1 cellular context compared by ENCODE assay signal in the genomic region with DNA sequence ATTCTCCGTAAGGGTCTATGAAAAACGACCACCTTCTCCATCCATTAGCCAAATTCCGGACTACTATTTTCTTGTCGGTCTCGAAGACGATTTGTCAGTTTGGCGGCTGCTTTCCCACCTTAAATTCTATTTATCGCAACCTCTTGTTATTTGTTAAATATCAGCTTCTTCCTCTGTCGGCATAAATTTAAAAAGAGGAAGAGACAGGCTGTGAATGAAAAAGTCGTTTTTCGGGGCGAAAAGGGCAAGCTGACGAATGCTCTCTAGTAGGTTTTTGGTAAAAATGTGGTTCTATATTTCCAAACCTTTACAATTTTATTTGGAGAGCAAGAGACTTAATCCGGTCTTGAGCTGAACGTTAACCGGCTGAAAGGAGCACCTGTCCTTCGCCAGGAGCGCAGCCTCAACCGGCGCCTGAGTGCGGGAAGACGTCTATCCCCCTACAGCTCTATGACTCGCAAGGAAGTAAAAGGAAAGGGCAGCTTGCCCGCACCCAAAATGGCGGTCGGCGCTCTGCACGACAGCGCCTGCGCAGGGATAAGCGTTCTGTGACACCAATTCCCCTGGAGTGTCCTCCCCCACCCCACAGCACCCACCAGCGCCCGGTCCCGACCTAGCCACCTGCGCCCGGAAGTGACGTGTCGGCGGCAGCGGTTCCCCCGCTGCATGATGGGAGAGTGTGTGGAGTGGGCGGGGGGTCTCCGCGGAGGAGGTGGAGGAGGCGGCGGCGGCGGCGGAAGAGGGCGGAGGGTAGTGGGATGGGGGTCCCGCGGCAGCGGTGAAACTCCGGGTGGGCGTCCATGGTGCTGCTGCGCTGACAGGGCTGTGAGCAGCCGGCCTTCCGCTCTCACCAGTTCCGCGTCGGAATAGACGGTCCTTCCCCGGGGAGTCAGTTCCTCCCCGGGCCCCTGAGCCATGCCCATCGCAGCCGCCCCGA.
TF ChIP-seq lines count a peak whose summit lies in the region.

A gene with protein sequence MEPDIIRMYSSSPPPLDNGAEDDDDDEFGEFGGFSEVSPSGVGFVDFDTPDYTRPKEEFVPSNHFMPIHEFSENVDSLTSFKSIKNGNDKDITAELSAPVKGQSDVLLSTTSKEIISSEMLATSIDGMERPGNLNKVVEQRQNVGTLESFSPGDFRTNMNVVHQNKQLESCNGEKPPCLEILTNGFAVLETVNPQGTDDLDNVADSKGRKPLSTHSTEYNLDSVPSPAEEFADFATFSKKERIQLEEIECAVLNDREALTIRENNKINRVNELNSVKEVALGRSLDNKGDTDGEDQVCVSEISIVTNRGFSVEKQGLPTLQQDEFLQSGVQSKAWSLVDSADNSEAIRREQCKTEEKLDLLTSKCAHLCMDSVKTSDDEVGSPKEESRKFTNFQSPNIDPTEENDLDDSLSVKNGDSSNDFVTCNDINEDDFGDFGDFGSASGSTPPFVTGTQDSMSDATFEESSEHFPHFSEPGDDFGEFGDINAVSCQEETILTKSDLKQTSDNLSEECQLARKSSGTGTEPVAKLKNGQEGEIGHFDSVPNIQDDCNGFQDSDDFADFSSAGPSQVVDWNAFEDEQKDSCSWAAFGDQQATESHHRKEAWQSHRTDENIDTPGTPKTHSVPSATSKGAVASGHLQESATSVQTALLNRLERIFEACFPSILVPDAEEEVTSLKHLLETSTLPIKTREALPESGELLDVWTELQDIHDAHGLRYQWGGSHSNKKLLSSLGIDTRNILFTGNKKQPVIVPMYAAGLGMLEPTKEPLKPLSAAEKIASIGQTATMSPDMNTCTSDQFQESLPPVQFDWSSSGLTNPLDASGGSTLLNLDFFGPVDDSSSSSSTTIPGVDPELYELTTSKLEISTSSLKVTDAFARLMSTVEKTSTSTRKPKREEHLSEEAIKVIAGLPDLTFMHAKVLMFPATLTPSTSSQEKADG (plus strand): TSS at position 662 of the 937 bp plus-strand sequence. CDS start 27,147 bp downstream, outside the sequence.

TF ChIP-seq in HEK293, 187 proteins besides CTCF, POLR2A, EP300 and RAD21 (continued from another document and continues in another):
- TF ChIP-seq ZNF501 (tag by site-specific recombination; IDR thresholded peaks at IDR 0.05) (peak; percentile 68), ZBTB21 (tag by site-specific recombination; IDR thresholded peaks at IDR 0.05) (0 out of 2 replicates have a peak, but pooled peaks have one; percentile 34), ZNF324 (tag by site-specific recombination; IDR thresholded peaks at IDR 0.05) (no peak), ZBTB17 (tag by site-specific recombination; IDR thresholded peaks at IDR 0.05) (peak; percentile 76), KLF16 (tag by site-specific recombination; IDR thresholded peaks at IDR 0.05) (peak; percentile 83), FEZF1 (tag by site-specific recombination; IDR thresholded peaks at IDR 0.05) (no peak), GLIS2 (tag by site-specific recombination; IDR thresholded peaks at IDR 0.05) (peak; percentile 95), REPIN1 (tag by site-specific recombination; IDR thresholded peaks at IDR 0.05; ENCODE audit: low read depth) (no peak), ZNF174 (tag by site-specific recombination; IDR thresholded peaks at IDR 0.05) (no peak), TCF7L2 (IDR thresholded peaks at IDR 0.05; ENCODE audit: borderline replicate concordance, low read depth, low read length) (no peak), ZNF16 (tag by site-specific recombination; IDR thresholded peaks at IDR 0.05; ENCODE audit: low read depth) (no peak), GLI4 (tag by site-specific recombination; IDR thresholded peaks at IDR 0.05) (no peak), ZNF785 (tag by site-specific recombination; IDR thresholded peaks at IDR 0.05) (no peak), ZNF341 (tag by site-specific recombination; IDR thresholded peaks at IDR 0.05; ENCODE audit: low read depth) (peak; percentile 25; the same call in 1 of the 2 replicates), ZNF239 (tag by site-specific recombination; IDR thresholded peaks at IDR 0.05) (no peak), ZNF426 (tag by site-specific recombination; IDR thresholded peaks at IDR 0.05) (no peak), ZBTB48 (tag by site-specific recombination; IDR thresholded peaks at IDR 0.05) (no peak), KLF9 (tag by site-specific recombination; IDR thresholded peaks at IDR 0.05; ENCODE audit: low read depth) (peak; percentile 73; the same call in 1 of the 2 replicates)
- TF ChIP-seq, protein P1, sequence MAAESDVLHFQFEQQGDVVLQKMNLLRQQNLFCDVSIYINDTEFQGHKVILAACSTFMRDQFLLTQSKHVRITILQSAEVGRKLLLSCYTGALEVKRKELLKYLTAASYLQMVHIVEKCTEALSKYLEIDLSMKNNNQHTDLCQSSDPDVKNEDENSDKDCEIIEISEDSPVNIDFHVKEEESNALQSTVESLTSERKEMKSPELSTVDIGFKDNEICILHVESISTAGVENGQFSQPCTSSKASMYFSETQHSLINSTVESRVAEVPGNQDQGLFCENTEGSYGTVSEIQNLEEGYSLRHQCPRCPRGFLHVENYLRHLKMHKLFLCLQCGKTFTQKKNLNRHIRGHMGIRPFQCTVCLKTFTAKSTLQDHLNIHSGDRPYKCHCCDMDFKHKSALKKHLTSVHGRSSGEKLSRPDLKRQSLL (tag by site-specific recombination; IDR thresholded peaks at IDR 0.05), result peak; percentile 91
- TF ChIP-seq, protein P2, sequence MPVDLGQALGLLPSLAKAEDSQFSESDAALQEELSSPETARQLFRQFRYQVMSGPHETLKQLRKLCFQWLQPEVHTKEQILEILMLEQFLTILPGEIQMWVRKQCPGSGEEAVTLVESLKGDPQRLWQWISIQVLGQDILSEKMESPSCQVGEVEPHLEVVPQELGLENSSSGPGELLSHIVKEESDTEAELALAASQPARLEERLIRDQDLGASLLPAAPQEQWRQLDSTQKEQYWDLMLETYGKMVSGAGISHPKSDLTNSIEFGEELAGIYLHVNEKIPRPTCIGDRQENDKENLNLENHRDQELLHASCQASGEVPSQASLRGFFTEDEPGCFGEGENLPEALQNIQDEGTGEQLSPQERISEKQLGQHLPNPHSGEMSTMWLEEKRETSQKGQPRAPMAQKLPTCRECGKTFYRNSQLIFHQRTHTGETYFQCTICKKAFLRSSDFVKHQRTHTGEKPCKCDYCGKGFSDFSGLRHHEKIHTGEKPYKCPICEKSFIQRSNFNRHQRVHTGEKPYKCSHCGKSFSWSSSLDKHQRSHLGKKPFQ (tag by site-specific recombination; IDR thresholded peaks at IDR 0.05), result no peak
- TF ChIP-seq, protein P3, sequence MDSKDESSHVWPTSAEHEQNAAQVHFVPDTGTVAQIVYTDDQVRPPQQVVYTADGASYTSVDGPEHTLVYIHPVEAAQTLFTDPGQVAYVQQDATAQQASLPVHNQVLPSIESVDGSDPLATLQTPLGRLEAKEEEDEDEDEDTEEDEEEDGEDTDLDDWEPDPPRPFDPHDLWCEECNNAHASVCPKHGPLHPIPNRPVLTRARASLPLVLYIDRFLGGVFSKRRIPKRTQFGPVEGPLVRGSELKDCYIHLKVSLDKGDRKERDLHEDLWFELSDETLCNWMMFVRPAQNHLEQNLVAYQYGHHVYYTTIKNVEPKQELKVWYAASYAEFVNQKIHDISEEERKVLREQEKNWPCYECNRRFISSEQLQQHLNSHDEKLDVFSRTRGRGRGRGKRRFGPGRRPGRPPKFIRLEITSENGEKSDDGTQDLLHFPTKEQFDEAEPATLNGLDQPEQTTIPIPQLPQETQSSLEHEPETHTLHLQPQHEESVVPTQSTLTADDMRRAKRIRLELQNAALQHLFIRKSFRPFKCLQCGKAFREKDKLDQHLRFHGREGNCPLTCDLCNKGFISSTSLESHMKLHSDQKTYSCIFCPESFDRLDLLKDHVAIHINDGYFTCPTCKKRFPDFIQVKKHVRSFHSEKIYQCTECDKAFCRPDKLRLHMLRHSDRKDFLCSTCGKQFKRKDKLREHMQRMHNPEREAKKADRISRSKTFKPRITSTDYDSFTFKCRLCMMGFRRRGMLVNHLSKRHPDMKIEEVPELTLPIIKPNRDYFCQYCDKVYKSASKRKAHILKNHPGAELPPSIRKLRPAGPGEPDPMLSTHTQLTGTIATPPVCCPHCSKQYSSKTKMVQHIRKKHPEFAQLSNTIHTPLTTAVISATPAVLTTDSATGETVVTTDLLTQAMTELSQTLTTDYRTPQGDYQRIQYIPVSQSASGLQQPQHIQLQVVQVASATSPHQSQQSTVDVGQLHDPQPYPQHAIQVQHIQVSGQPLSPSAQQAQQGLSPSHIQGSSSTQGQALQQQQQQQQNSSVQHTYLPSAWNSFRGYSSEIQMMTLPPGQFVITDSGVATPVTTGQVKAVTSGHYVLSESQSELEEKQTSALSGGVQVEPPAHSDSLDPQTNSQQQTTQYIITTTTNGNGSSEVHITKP (tag by site-specific recombination; IDR thresholded peaks at IDR 0.05), result no peak
- TF ChIP-seq, protein P4, sequence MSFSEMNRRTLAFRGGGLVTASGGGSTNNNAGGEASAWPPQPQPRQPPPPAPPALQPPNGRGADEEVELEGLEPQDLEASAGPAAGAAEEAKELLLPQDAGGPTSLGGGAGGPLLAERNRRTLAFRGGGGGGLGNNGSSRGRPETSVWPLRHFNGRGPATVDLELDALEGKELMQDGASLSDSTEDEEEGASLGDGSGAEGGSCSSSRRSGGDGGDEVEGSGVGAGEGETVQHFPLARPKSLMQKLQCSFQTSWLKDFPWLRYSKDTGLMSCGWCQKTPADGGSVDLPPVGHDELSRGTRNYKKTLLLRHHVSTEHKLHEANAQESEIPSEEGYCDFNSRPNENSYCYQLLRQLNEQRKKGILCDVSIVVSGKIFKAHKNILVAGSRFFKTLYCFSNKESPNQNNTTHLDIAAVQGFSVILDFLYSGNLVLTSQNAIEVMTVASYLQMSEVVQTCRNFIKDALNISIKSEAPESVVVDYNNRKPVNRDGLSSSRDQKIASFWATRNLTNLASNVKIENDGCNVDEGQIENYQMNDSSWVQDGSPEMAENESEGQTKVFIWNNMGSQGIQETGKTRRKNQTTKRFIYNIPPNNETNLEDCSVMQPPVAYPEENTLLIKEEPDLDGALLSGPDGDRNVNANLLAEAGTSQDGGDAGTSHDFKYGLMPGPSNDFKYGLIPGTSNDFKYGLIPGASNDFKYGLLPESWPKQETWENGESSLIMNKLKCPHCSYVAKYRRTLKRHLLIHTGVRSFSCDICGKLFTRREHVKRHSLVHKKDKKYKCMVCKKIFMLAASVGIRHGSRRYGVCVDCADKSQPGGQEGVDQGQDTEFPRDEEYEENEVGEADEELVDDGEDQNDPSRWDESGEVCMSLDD (tag by site-specific recombination; IDR thresholded peaks at IDR 0.05), result 0 out of 2 replicates have a peak, but pooled peaks have one; percentile 29
- TF ChIP-seq, protein P5, sequence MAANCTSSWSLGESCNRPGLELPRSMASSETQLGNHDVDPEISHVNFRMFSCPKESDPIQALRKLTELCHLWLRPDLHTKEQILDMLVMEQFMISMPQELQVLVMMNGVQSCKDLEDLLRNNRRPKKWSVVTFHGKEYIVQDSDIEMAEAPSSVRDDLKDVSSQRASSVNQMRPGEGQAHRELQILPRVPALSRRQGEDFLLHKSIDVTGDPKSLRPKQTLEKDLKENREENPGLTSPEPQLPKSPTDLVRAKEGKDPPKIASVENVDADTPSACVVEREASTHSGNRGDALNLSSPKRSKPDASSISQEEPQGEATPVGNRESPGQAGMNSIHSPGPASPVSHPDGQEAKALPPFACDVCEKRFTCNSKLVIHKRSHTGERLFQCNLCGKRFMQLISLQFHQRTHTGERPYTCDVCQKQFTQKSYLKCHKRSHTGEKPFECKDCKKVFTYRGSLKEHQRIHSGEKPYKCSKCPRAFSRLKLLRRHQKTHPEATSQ (tag by site-specific recombination; IDR thresholded peaks at IDR 0.05), result no peak
- TF ChIP-seq, protein P6, sequence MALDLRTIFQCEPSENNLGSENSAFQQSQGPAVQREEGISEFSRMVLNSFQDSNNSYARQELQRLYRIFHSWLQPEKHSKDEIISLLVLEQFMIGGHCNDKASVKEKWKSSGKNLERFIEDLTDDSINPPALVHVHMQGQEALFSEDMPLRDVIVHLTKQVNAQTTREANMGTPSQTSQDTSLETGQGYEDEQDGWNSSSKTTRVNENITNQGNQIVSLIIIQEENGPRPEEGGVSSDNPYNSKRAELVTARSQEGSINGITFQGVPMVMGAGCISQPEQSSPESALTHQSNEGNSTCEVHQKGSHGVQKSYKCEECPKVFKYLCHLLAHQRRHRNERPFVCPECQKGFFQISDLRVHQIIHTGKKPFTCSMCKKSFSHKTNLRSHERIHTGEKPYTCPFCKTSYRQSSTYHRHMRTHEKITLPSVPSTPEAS (tag by site-specific recombination; IDR thresholded peaks at IDR 0.05), result no peak
- TF ChIP-seq, protein P7, sequence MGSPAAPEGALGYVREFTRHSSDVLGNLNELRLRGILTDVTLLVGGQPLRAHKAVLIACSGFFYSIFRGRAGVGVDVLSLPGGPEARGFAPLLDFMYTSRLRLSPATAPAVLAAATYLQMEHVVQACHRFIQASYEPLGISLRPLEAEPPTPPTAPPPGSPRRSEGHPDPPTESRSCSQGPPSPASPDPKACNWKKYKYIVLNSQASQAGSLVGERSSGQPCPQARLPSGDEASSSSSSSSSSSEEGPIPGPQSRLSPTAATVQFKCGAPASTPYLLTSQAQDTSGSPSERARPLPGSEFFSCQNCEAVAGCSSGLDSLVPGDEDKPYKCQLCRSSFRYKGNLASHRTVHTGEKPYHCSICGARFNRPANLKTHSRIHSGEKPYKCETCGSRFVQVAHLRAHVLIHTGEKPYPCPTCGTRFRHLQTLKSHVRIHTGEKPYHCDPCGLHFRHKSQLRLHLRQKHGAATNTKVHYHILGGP (tag by site-specific recombination; IDR thresholded peaks at IDR 0.05), result no peak
- TF ChIP-seq, protein P8, sequence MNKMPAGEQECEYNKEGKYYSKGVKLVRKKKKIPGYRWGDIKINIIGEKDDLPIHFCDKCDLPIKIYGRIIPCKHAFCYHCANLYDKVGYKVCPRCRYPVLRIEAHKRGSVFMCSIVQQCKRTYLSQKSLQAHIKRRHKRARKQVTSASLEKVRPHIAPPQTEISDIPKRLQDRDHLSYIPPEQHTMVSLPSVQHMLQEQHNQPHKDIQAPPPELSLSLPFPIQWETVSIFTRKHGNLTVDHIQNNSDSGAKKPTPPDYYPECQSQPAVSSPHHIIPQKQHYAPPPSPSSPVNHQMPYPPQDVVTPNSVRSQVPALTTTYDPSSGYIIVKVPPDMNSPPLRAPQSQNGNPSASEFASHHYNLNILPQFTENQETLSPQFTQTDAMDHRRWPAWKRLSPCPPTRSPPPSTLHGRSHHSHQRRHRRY (tag by site-specific recombination; IDR thresholded peaks at IDR 0.05), result no peak
- TF ChIP-seq, protein P9, sequence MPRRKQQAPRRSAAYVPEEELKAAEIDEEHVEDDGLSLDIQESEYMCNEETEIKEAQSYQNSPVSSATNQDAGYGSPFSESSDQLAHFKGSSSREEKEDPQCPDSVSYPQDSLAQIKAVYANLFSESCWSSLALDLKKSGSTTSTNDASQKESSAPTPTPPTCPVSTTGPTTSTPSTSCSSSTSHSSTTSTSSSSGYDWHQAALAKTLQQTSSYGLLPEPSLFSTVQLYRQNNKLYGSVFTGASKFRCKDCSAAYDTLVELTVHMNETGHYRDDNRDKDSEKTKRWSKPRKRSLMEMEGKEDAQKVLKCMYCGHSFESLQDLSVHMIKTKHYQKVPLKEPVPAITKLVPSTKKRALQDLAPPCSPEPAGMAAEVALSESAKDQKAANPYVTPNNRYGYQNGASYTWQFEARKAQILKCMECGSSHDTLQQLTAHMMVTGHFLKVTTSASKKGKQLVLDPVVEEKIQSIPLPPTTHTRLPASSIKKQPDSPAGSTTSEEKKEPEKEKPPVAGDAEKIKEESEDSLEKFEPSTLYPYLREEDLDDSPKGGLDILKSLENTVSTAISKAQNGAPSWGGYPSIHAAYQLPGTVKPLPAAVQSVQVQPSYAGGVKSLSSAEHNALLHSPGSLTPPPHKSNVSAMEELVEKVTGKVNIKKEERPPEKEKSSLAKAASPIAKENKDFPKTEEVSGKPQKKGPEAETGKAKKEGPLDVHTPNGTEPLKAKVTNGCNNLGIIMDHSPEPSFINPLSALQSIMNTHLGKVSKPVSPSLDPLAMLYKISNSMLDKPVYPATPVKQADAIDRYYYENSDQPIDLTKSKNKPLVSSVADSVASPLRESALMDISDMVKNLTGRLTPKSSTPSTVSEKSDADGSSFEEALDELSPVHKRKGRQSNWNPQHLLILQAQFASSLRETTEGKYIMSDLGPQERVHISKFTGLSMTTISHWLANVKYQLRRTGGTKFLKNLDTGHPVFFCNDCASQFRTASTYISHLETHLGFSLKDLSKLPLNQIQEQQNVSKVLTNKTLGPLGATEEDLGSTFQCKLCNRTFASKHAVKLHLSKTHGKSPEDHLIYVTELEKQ (tag by site-specific recombination; IDR thresholded peaks at IDR 0.05; ENCODE audit: borderline replicate concordance), result no peak
